In the genomic region with DNA sequence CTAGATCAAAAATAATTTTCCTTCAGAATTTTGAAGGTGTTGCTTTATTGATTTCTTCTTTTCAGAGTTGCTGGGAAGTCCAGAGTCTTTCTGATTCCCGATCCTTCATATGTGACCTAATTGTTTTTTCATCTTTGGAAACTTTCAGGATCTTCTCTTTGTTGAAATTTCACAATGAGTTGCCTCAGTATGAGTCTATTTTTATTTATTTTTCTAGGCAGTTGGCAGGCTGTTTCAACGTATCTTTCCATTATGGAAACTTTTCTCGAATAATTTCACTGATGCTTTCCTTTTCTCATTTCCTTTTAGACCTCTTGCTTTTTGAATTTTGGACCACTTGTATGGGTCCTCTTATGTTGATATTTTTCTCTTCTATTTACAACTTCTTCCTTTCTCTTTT, we compare ENCODE assay signal across 20 cellular contexts.
DNase-seq lines count a peak whose midpoint lies in the region; ATAC-seq and TF ChIP-seq lines count a peak whose summit lies in the region.
"Had no signal": no experiment of that assay in that cellular context is flagged by ENCODE, and none has a peak within 500 bp of the region (broad histone marks: within the 10 kb centered on the region; RNA-seq: fewer than 3 reads in every experiment).

No MANE protein-coding gene starts in this region.

- no peaks in the 10 kb centered on the region for H3K27me3 ChIP-seq in psoas muscle (ENCODE audit: insufficient read depth in 3 of 3, low read length in 2 of 3)
- H3K27me3 ChIP-seq: SJSA1 had no signal

- peak overlapping the region; percentile 68 for H3K27ac Mint-ChIP-seq in osteocyte (ENCODE audit: unreplicated experiment)
- H3K27ac Mint-ChIP-seq: B cell; CD8-positive, alpha-beta T cell had no signal

- H3K4me1 Mint-ChIP-seq in osteocyte (ENCODE audit: unreplicated experiment): peaks cover 19% of the 10 kb centered on the region
- H3K4me1 Mint-ChIP-seq: B cell had no signal

- no peaks in the 10 kb centered on the region for H3K27me3 Mint-ChIP-seq in osteocyte (ENCODE audit: unreplicated experiment)
- H3K27me3 Mint-ChIP-seq: B cell had no signal

- H3K36me3 ChIP-seq in HEK293 (ENCODE audit: control insufficient read depth in 2 of 2, insufficient read depth in 1 of 2, low read length in 2 of 2): no peaks in the 10 kb centered on the region
- no peaks in the 10 kb centered on the region for H3K36me3 ChIP-seq in psoas muscle (ENCODE audit: insufficient read depth in 1 of 2, low read depth in 1 of 2)
- H3K36me3 ChIP-seq: SJSA1 had no signal

- H3K4me1 ChIP-seq in HEK293 (ENCODE audit: control insufficient read depth, insufficient read depth, low read length) (no peaks in the 10 kb centered on the region), psoas muscle (no peaks in the 10 kb centered on the region)
- H3K4me1 ChIP-seq: Caco-2 had no signal

- no peak overlapping the region for H3K27ac ChIP-seq in HEK293 (ENCODE audit: extremely low read depth, low read depth, low read length)
- H3K27ac ChIP-seq in psoas muscle: no peak overlapping the region
- H3K27ac ChIP-seq: C4-2B, PC-9, SJSA1 had no signal

- H3K4me3 ChIP-seq in HEK293 (ENCODE audit: low read depth, low read length) (no peak overlapping the region), choroid plexus epithelial cell (ENCODE audit: low read depth, low read length) (no peak overlapping the region), fibroblast of pulmonary artery (replicated peaks; ENCODE audit: low read depth, low read length) (no peak overlapping the region), psoas muscle (no peak overlapping the region)
- H3K4me3 ChIP-seq: PC-9, SJSA1 had no signal

- DNase-seq in choroid plexus epithelial cell (ENCODE audit: low read depth) (peak; percentile 45), fibroblast of pulmonary artery (ENCODE audit: low read depth) (peak; percentile 26), osteocyte (ENCODE audit: extremely low spot score, unreplicated experiment) (no peak), psoas muscle (no peak), NCI-H345 treated with DMSO at 0.1 percent for 48 hours (lab: John Stamatoyannopoulos, UW; ENCODE audit: unreplicated experiment) (no peak)
- no peak for DNase-seq in activated naive CD4-positive, alpha-beta T cell treated with Interleukin-2 at 50 U/mL for 16 hours
- DNase-seq: Caco-2; CD8-positive, alpha-beta T cell; DMS79 treated with DMSO at 0.1 percent for 48 hours; GF-D8; MM.1S; NCI-H2029; NCI-H526 treated with DMSO at 0.1 percent for 48 hours; PC-9; Right ventricle myocardium superior; RPMI8226 had no signal

- POLR2A ChIA-PET in HEK293 (lab: Yijun Ruan, JAX): no interaction called here

- H3K36me3 Mint-ChIP-seq in osteocyte (ENCODE audit: unreplicated experiment): no peaks in the 10 kb centered on the region
- H3K36me3 Mint-ChIP-seq: CD8-positive, alpha-beta T cell had no signal

- H3K9me3 ChIP-seq in HEK293 (ENCODE audit: control insufficient read depth, insufficient read depth, low read depth, low read length) (no peaks in the 10 kb centered on the region), psoas muscle (no peaks in the 10 kb centered on the region)
- H3K9me3 ChIP-seq: Caco-2, SJSA1 had no signal

- CTCF ChIA-PET in HEK293 (lab: Yijun Ruan, JAX): no interaction called here

- TF ChIP-seq CTCF in HEK293 (tag by site-specific recombination; IDR thresholded peaks at IDR 0.05) (no peak), choroid plexus epithelial cell (conservative IDR thresholded peaks at IDR 0.05; ENCODE audit: low read depth, low read length) (no peak), fibroblast of pulmonary artery (IDR thresholded peaks at IDR 0.05; ENCODE audit: low read length, missing control alignments) (no peak), osteocyte (IDR thresholded peaks at IDR 0.05) (no peak), psoas muscle (IDR thresholded peaks at IDR 0.05) (no peak)

- no peaks in the 10 kb centered on the region for H3K9me3 Mint-ChIP-seq in osteocyte (ENCODE audit: unreplicated experiment)

- 51 to 60% (median 58%) methylated on average over 3 of the region's 3 CpGs for WGBS in psoas muscle, 3 donors

- ATAC-seq in psoas muscle: no peak
- ATAC-seq: CD8-positive, alpha-beta T cell had no signal

- no peak overlapping the region for H3K4me3 Mint-ChIP-seq in osteocyte (ENCODE audit: unreplicated experiment)
- H3K4me3 Mint-ChIP-seq: B cell; CD8-positive, alpha-beta T cell had no signal

- intact Hi-C loops in psoas muscle (cut with DNase I): no loop called here

TF ChIP-seq in HEK293, 187 proteins besides CTCF, POLR2A, EP300 and RAD21:
- TF ChIP-seq ZNF311 (tag by site-specific recombination; IDR thresholded peaks at IDR 0.05; ENCODE audit: borderline replicate concordance) (no peak), SP3 (tag by site-specific recombination; IDR thresholded peaks at IDR 0.05) (no peak), BCL11B (tag by site-specific recombination; IDR thresholded peaks at IDR 0.05; ENCODE audit: low read depth) (no peak), PRDM1 (tag by site-specific recombination; IDR thresholded peaks at IDR 0.05) (0 out of 2 replicates have a peak, but pooled peaks have one; percentile 58), ZNF530 (tag by site-specific recombination; IDR thresholded peaks at IDR 0.05; ENCODE audit: low read depth) (no peak), ZNF223 (tag by site-specific recombination; IDR thresholded peaks at IDR 0.05) (no peak)
- TF ChIP-seq, protein P1, sequence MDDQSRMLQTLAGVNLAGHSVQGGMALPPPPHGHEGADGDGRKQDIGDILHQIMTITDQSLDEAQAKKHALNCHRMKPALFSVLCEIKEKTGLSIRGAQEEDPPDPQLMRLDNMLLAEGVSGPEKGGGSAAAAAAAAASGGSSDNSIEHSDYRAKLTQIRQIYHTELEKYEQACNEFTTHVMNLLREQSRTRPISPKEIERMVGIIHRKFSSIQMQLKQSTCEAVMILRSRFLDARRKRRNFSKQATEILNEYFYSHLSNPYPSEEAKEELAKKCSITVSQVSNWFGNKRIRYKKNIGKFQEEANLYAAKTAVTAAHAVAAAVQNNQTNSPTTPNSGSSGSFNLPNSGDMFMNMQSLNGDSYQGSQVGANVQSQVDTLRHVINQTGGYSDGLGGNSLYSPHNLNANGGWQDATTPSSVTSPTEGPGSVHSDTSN (CRISPR knock-in tag; IDR thresholded peaks at IDR 0.05): no peak

Comparison
In these comparisons a context has a peak if more than half of its experiments do, and no peak if none do; other contexts are left out.
1. DNase-seq: peak in choroid plexus epithelial cell (single experiment) and fibroblast of pulmonary artery (single experiment); none in osteocyte (single experiment), psoas muscle (0 of 2), NCI-H345 treated with DMSO at 0.1 percent for 48 hours (single experiment) and activated naive CD4-positive, alpha-beta T cell treated with Interleukin-2 at 50 U/mL for 16 hours (single experiment).